ENCODE assay signal across 28 cellular contexts in the genomic region with DNA sequence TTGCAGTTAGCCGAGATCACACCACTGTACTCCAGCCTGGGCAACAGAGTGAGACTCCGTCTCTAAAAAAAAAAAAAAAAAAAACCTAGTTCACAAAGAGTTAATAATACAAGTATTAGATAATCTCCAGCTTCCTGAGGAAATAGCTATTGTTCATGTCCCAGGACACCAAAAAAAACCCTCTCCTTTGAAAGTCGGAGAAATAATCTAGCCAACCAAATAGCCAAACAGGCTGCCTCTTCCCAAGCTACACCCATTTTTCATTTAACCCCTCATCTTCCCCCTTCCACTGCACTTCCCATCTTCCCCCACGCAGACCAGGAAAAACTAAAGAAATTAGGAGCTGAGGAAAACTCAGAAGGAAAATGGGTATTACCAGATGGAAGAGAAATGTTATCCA. TPM values are rescaled to one million over a fixed set of nuclear protein-coding genes. Genes with fewer than 3 reads are reported as not detected.
"Had no signal": no experiment of that assay in that cellular context is flagged by ENCODE, and none has a peak within 500 bp of the region (broad histone marks: within the 10 kb centered on the region; RNA-seq: fewer than 3 reads in every experiment).

No MANE protein-coding gene starts in this region.

- H3K4me1 ChIP-seq: breast epithelium, colonic mucosa, foreskin keratinocyte, tibial artery had no signal

- H3K27ac Mint-ChIP-seq: activated CD4-positive, alpha-beta T cell treated with anti-CD3 and anti-CD28 coated beads, Interleukin-2, amount 10 ng/mL, durations not matched to agents 7 days and 5 days; activated CD8-positive, alpha-beta memory T cell treated with anti-CD3 and anti-CD28 coated beads, Interleukin-2, amount 10 ng/mL, durations not matched to agents 7 days and 5 days; activated CD8-positive, alpha-beta T cell treated with anti-CD3 and anti-CD28 coated beads, Interleukin-2, amount 10 ng/mL, durations not matched to agents 7 days and 5 days; activated naive CD4-positive, alpha-beta T cell treated with anti-CD3 and anti-CD28 coated beads, Interleukin-2, amount 50 U/mL, for 24 hours; activated naive CD8-positive, alpha-beta T cell treated with anti-CD3 and anti-CD28 coated beads, Interleukin-2, amount 50 U/mL, for 24 hours; activated T-helper 2 cell treated with anti-CD3 and anti-CD28 coated beads, Interferon-gamma antibody, Interleukin-2, Interleukin-4, amounts not matched to agents 10 μg/mL and 5 μg/mL and 100 μg/mL, durations not matched to agents 14 hours and 24 hours and 36 hours; effector memory CD8-positive, alpha-beta T cell; nephron progenitor cell; progenitor cell of endocrine pancreas had no signal

- H3K4me3 ChIP-seq: breast epithelium, colonic mucosa, hepatocyte, ovary, suprapubic skin, tibial artery had no signal

- H3K4me1 Mint-ChIP-seq: activated CD4-positive, alpha-beta T cell treated with anti-CD3 and anti-CD28 coated beads, Interleukin-2, amount 10 ng/mL, durations not matched to agents 7 days and 5 days; activated CD8-positive, alpha-beta memory T cell treated with anti-CD3 and anti-CD28 coated beads, Interleukin-2, amount 10 ng/mL, durations not matched to agents 7 days and 5 days; activated naive CD4-positive, alpha-beta T cell treated with anti-CD3 and anti-CD28 coated beads, Interleukin-2, amount 50 U/mL, for 24 hours; activated naive CD8-positive, alpha-beta T cell treated with anti-CD3 and anti-CD28 coated beads, Interleukin-2, amount 50 U/mL, for 24 hours; nephron progenitor cell had no signal

- H3K79me2 ChIP-seq: hepatocyte had no signal

- H3K27me3 Mint-ChIP-seq: activated CD4-positive, alpha-beta T cell treated with anti-CD3 and anti-CD28 coated beads, Interleukin-2, amount 10 ng/mL, durations not matched to agents 7 days and 5 days; activated CD8-positive, alpha-beta memory T cell treated with anti-CD3 and anti-CD28 coated beads, Interleukin-2, amount 10 ng/mL, durations not matched to agents 7 days and 5 days; activated naive CD4-positive, alpha-beta T cell treated with anti-CD3 and anti-CD28 coated beads, Interleukin-2, amount 50 U/mL, for 24 hours; activated naive CD8-positive, alpha-beta T cell treated with anti-CD3 and anti-CD28 coated beads, Interleukin-2, amount 50 U/mL, for 24 hours; effector memory CD8-positive, alpha-beta T cell; naive B cell; progenitor cell of endocrine pancreas had no signal

- DNase-seq: activated CD4-positive, alpha-beta T cell treated with anti-CD3 and anti-CD28 coated beads, Interleukin-2, amount 10 ng/mL, durations not matched to agents 7 days and 5 days; activated CD4-positive, CD25-positive, alpha-beta regulatory T cell treated with anti-CD3 and anti-CD28 coated beads, Interleukin-2, amount 50 U/mL, for 72 hours; activated CD8-positive, alpha-beta memory T cell treated with anti-CD3 and anti-CD28 coated beads, Interleukin-2, amount 10 ng/mL, durations not matched to agents 7 days and 5 days; activated CD8-positive, alpha-beta T cell treated with anti-CD3 and anti-CD28 coated beads, Interleukin-2, amount 10 ng/mL, durations not matched to agents 7 days and 5 days; activated naive CD8-positive, alpha-beta T cell treated with anti-CD3 and anti-CD28 coated beads, Interleukin-2, amount 50 U/mL, for 24 hours; activated T-cell treated with anti-CD3 and anti-CD28 coated beads, Interleukin-2, amount 50 U/mL, for 48 hours; amygdala; colonic mucosa; effector memory CD8-positive, alpha-beta T cell; foreskin keratinocyte; islet precursor cell; naive B cell; nephron progenitor cell; ovary; retina; stimulated activated CD4-positive, alpha-beta T cell treated with anti-CD3 and anti-CD28 coated beads, Interleukin-15, amount 100 ng/mL, for 24 hours; stimulated activated CD4-positive, alpha-beta T cell treated with anti-CD3 and anti-CD28 coated beads, Interleukin-2, amount 100 ng/mL, for 24 hours; stimulated activated naive CD4-positive, alpha-beta T cell; T-helper 2 cell; tibial artery had no signal

- H3K36me3 ChIP-seq: breast epithelium, colonic mucosa, ovary had no signal

- H3K4me2 ChIP-seq: hepatocyte had no signal

- H3K9me3 ChIP-seq: neutrophil had no signal

- H3K27me3 ChIP-seq: breast epithelium, colonic mucosa, foreskin keratinocyte, hepatocyte, neutrophil, ovary, suprapubic skin, tibial artery had no signal

- H3K27ac ChIP-seq: breast epithelium, colonic mucosa, foreskin keratinocyte, hepatocyte, neutrophil, ovary, suprapubic skin, tibial artery had no signal

- ATAC-seq: activated CD8-positive, alpha-beta memory T cell treated with anti-CD3 and anti-CD28 coated beads, Interleukin-2, amount 10 ng/mL, durations not matched to agents 7 days and 5 days; activated CD8-positive, alpha-beta T cell treated with anti-CD3 and anti-CD28 coated beads, Interleukin-2, amount 10 ng/mL, durations not matched to agents 7 days and 5 days; activated naive CD8-positive, alpha-beta T cell treated with anti-CD3 and anti-CD28 coated beads, Interleukin-2, amount 50 U/mL, for 24 hours; effector memory CD8-positive, alpha-beta T cell; esophagus mucosa; foreskin keratinocyte had no signal

- H2AFZ ChIP-seq: hepatocyte had no signal

- H3K4me3 Mint-ChIP-seq: activated CD4-positive, alpha-beta T cell treated with anti-CD3 and anti-CD28 coated beads, Interleukin-2, amount 10 ng/mL, durations not matched to agents 7 days and 5 days; activated CD8-positive, alpha-beta memory T cell treated with anti-CD3 and anti-CD28 coated beads, Interleukin-2, amount 10 ng/mL, durations not matched to agents 7 days and 5 days; activated CD8-positive, alpha-beta T cell treated with anti-CD3 and anti-CD28 coated beads, Interleukin-2, amount 10 ng/mL, durations not matched to agents 7 days and 5 days; activated naive CD4-positive, alpha-beta T cell treated with anti-CD3 and anti-CD28 coated beads, Interleukin-2, amount 50 U/mL, for 24 hours; activated naive CD8-positive, alpha-beta T cell treated with anti-CD3 and anti-CD28 coated beads, Interleukin-2, amount 50 U/mL, for 24 hours; effector memory CD8-positive, alpha-beta T cell; naive B cell; nephron progenitor cell had no signal

RNA-seq across cellular contexts. Expression of gene FAXDC2, which starts 31.6 kb away (rescaled TPM):
- total RNA-seq: activated CD4-positive, alpha-beta T cell treated with anti-CD3 and anti-CD28 coated beads, Interleukin-2, amount 10 ng/mL, durations not matched to agents 7 days and 5 days; activated CD8-positive, alpha-beta memory T cell treated with anti-CD3 and anti-CD28 coated beads, Interleukin-2, amount 10 ng/mL, durations not matched to agents 7 days and 5 days; activated CD8-positive, alpha-beta T cell treated with anti-CD3 and anti-CD28 coated beads, Interleukin-2, amount 10 ng/mL, durations not matched to agents 7 days and 5 days; activated T-helper 2 cell treated with anti-CD3 and anti-CD28 coated beads, Interferon-gamma antibody, Interleukin-2, Interleukin-4, amounts not matched to agents 10 μg/mL and 5 μg/mL and 100 μg/mL, durations not matched to agents 14 hours and 24 hours and 36 hours had no signal
